ENCODE assay signal across 8 cellular contexts in genomic region chr6:157946865-157947532, GRCh38. TPM values are rescaled to one million over a fixed set of nuclear protein-coding genes. Genes with fewer than 3 reads are reported as not detected.
A peak's percentile ranks its signal among the peaks of the same experiment; 100 is the strongest.
DNase-seq lines count a peak whose midpoint lies in the region; ATAC-seq and TF ChIP-seq lines count a peak whose summit lies in the region.

No MANE protein-coding gene starts in this region.

- no peak overlapping the region for H3K4me3 Mint-ChIP-seq in activated naive CD4-positive, alpha-beta T cell treated with anti-CD3 and anti-CD28 coated beads, Interleukin-2, amount 50 U/mL, for 24 hours

- H3K4me1 ChIP-seq in breast epithelium (no peaks in the 10 kb centered on the region), mucosa of descending colon (ENCODE audit: low read depth) (no peaks in the 10 kb centered on the region)

- peak; percentile 35 for ATAC-seq in mucosa of descending colon
- ATAC-seq in GM18909 (IDR thresholded peaks at IDR 0.05; ENCODE audit: poor library complexity, unreplicated experiment), result no peak
- ATAC-seq in GM19324 (IDR thresholded peaks at IDR 0.05; ENCODE audit: low FRiP score, unreplicated experiment), result no peak

- no peaks in the 10 kb centered on the region for H3K9me3 ChIP-seq in breast epithelium
- peaks cover 6% of the 10 kb centered on the region for H3K9me3 ChIP-seq in mucosa of descending colon

- peaks cover 4% of the 10 kb centered on the region for H3K36me3 ChIP-seq in breast epithelium
- peaks cover 4% of the 10 kb centered on the region for H3K36me3 ChIP-seq in mucosa of descending colon (ENCODE audit: low read depth)

- H3K27ac ChIP-seq in breast epithelium, result peak overlapping the region in 1 of 2 donors; percentile 44

- H3K27me3 Mint-ChIP-seq in activated naive CD4-positive, alpha-beta T cell treated with anti-CD3 and anti-CD28 coated beads, Interleukin-2, amount 50 U/mL, for 24 hours, result no peaks in the 10 kb centered on the region

- TF ChIP-seq POLR2A in breast epithelium (IDR thresholded peaks at IDR 0.05), result no peak

- H3K9me3 Mint-ChIP-seq in activated naive CD4-positive, alpha-beta T cell treated with anti-CD3 and anti-CD28 coated beads, Interleukin-2, amount 50 U/mL, for 24 hours, result peaks cover 10% of the 10 kb centered on the region

- peaks cover 12% of the 10 kb centered on the region for H3K36me3 Mint-ChIP-seq in activated naive CD4-positive, alpha-beta T cell treated with anti-CD3 and anti-CD28 coated beads, Interleukin-2, amount 50 U/mL, for 24 hours

- H3K27me3 ChIP-seq in breast epithelium, result no peaks in the 10 kb centered on the region

- DNase-seq in activated naive CD4-positive, alpha-beta T cell treated with anti-CD3 and anti-CD28 coated beads, Interleukin-2, amount 50 U/mL, for 16 hours, result no peak
- DNase-seq in MV-4-11 (lab: John Stamatoyannopoulos, UW) (peak; percentile 40), breast epithelium (ENCODE audit: low spot score in 2 of 2) (no peak), mucosa of descending colon (no peak), H4 (ENCODE audit: low spot score) (no peak)

- TF ChIP-seq CTCF in breast epithelium (IDR thresholded peaks at IDR 0.05), result peak in 2 of 3 donors; percentile 59 to 66
- no peak for TF ChIP-seq CTCF in mucosa of descending colon (IDR thresholded peaks at IDR 0.05)

- intact Hi-C loops in breast epithelium (cut with DNase I; ENCODE audit: low total_unique reads) (no loop called here), mucosa of descending colon (cut with DNase I, micrococcal nuclease) (no loop called here)

- peaks cover 31% of the 10 kb centered on the region for H3K4me1 Mint-ChIP-seq in activated naive CD4-positive, alpha-beta T cell treated with anti-CD3 and anti-CD28 coated beads, Interleukin-2, amount 50 U/mL, for 24 hours

- H3K27ac Mint-ChIP-seq in activated naive CD4-positive, alpha-beta T cell treated with anti-CD3 and anti-CD28 coated beads, Interleukin-2, amount 50 U/mL, for 24 hours, result peak overlapping the region; percentile 60

- no peak overlapping the region for H3K4me3 ChIP-seq in breast epithelium
- H3K4me3 ChIP-seq in mucosa of descending colon, result no peak overlapping the region

RNA-seq across cellular contexts. Expression of gene SYNJ2, which starts 34.7 kb away (rescaled TPM):
- total RNA-seq in breast epithelium (10 to 100 TPM in 2 of 3 donors, 1 to 10 TPM in 1; 3.0 to 20.2 (median 15.7) TPM), mucosa of descending colon (10 to 100 TPM; 28.3 to 45.9 (median 39.6) TPM)
- total RNA-seq in H4 (2014; rRNA removed; shearing (Covaris generic)), result 20.6 and 23.6 TPM in 2 replicates
